Comparison of ENCODE assay signal across 19 cellular contexts in genomic region chr7:13151982-13152381, GRCh38.
"Had no signal": no experiment of that assay in that cellular context is flagged by ENCODE, and none has a peak within 500 bp of the region (broad histone marks: within the 10 kb centered on the region; RNA-seq: fewer than 3 reads in every experiment).

No MANE protein-coding gene starts in this region.

- H3K36me3 Mint-ChIP-seq: type B pancreatic cell had no signal

- H3K27ac Mint-ChIP-seq: activated naive CD4-positive, alpha-beta T cell treated with anti-CD3 and anti-CD28 coated beads for 36 hours; activated naive CD8-positive, alpha-beta T cell treated with anti-CD3 and anti-CD28 coated beads, Interleukin-2, amount 50 U/mL, for 24 hours; activated T-helper 17 cell treated with anti-CD3 and anti-CD28 coated beads, Interleukin-2, amount 50 U/mL, for 72 hours; nephron; stimulated activated naive CD8-positive, alpha-beta T cell treated with anti-CD3 and anti-CD28 coated beads, Interleukin-15, amount 100 ng/mL, for 72 hours; type B pancreatic cell had no signal

- H3K4me1 ChIP-seq: breast epithelium, psoas muscle had no signal

- H3K9me3 Mint-ChIP-seq: activated naive CD4-positive, alpha-beta T cell treated with anti-CD3 and anti-CD28 coated beads for 36 hours; activated naive CD8-positive, alpha-beta T cell treated with anti-CD3 and anti-CD28 coated beads, Interleukin-2, amount 50 U/mL, for 24 hours; activated T-helper 17 cell treated with anti-CD3 and anti-CD28 coated beads, Interleukin-2, amount 50 U/mL, for 72 hours; nephron; stimulated activated naive CD8-positive, alpha-beta T cell treated with anti-CD3 and anti-CD28 coated beads, Interleukin-15, amount 100 ng/mL, for 72 hours; type B pancreatic cell had no signal

- H3K36me3 ChIP-seq: breast epithelium had no signal

- H3K4me3 ChIP-seq: breast epithelium, psoas muscle had no signal

- H3K27me3 ChIP-seq: breast epithelium had no signal

- H3K9me3 ChIP-seq: breast epithelium, psoas muscle had no signal

- H3K27ac ChIP-seq: breast epithelium, psoas muscle had no signal

- H3K4me1 Mint-ChIP-seq: stimulated activated naive CD8-positive, alpha-beta T cell treated with anti-CD3 and anti-CD28 coated beads, Interleukin-15, amount 100 ng/mL, for 72 hours had no signal

- ATAC-seq: activated naive CD8-positive, alpha-beta T cell treated with anti-CD3 and anti-CD28 coated beads, Interleukin-2, amount 50 U/mL, for 24 hours; activated T-helper 17 cell treated with anti-CD3 and anti-CD28 coated beads, Interleukin-2, amount 50 U/mL, for 72 hours; psoas muscle; sciatic nerve; stimulated activated naive CD8-positive, alpha-beta T cell treated with anti-CD3 and anti-CD28 coated beads, Interleukin-15, amount 100 ng/mL, for 72 hours had no signal

- H3K27me3 Mint-ChIP-seq: activated naive CD8-positive, alpha-beta T cell treated with anti-CD3 and anti-CD28 coated beads, Interleukin-2, amount 50 U/mL, for 24 hours; activated T-helper 17 cell treated with anti-CD3 and anti-CD28 coated beads, Interleukin-2, amount 50 U/mL, for 72 hours; stimulated activated naive CD8-positive, alpha-beta T cell treated with anti-CD3 and anti-CD28 coated beads, Interleukin-15, amount 100 ng/mL, for 72 hours; type B pancreatic cell had no signal

- DNase-seq: activated CD4-positive, alpha-beta T cell treated with anti-CD3 and anti-CD28 coated beads, Interleukin-2, amount 50 U/mL, for 4 hours; activated CD4-positive, CD25-positive, alpha-beta regulatory T cell treated with anti-CD3 and anti-CD28 coated beads, Interleukin-2, amount 50 U/mL, for 72 hours; activated naive CD4-positive, alpha-beta T cell treated with anti-CD3 and anti-CD28 coated beads for 36 hours; activated naive CD8-positive, alpha-beta T cell treated with anti-CD3 and anti-CD28 coated beads, Interleukin-2, amount 50 U/mL, for 24 hours; aorta; cerebellar nuclear complex; effector CD8-positive, alpha-beta T cell; foreskin fibroblast; kidney glomerular epithelial cell; mesendoderm; psoas muscle; stimulated activated CD4-positive, alpha-beta T cell treated with anti-CD3 and anti-CD28 coated beads, Interleukin-1b, Interleukin-23, amount 100 ng/mL, for 48 hours; stimulated activated naive CD8-positive, alpha-beta T cell treated with anti-CD3 and anti-CD28 coated beads, Interleukin-15, amount 100 ng/mL, for 72 hours; T-helper 9 cell had no signal

- H3K4me3 Mint-ChIP-seq: activated naive CD4-positive, alpha-beta T cell treated with anti-CD3 and anti-CD28 coated beads for 36 hours; activated naive CD8-positive, alpha-beta T cell treated with anti-CD3 and anti-CD28 coated beads, Interleukin-2, amount 50 U/mL, for 24 hours; activated T-helper 17 cell treated with anti-CD3 and anti-CD28 coated beads, Interleukin-2, amount 50 U/mL, for 72 hours; nephron; stimulated activated naive CD8-positive, alpha-beta T cell treated with anti-CD3 and anti-CD28 coated beads, Interleukin-15, amount 100 ng/mL, for 72 hours; type B pancreatic cell had no signal
